ENCODE assay signal across 8 cellular contexts in genomic region chr12:131132118-131132892, GRCh38.
DNase-seq lines count a peak whose midpoint lies in the region; ATAC-seq, FAIRE-seq and TF ChIP-seq lines count a peak whose summit lies in the region.

No MANE protein-coding gene starts in this region.

- H3K4me1 ChIP-seq in adrenal gland (replicated peaks in 1 of 2) (peaks cover 0 to 6% of the 10 kb centered on the region in 2 donors), small intestine (ENCODE audit: control insufficient read depth in 2 of 2, insufficient read depth in 1 of 2, low read depth in 1 of 2, low read length in 1 of 2) (no peaks in the 10 kb centered on the region)

- H3K27ac ChIP-seq in adrenal gland (no peak overlapping the region), small intestine (ENCODE audit: low read depth in 1 of 2, low read length in 1 of 2) (no peak overlapping the region)

- intact Hi-C loops in adrenal gland (cut with DNase I): loop anchor here in 1 of 2 donors (10.0 kb wide), 1 partner anchor 218 kb away; no protein-coding TSS in a partner anchor

- H3K9me3 ChIP-seq in adrenal gland (replicated peaks in 1 of 3) (no peaks in the 10 kb centered on the region), small intestine (ENCODE audit: control insufficient read depth, low read depth) (no peaks in the 10 kb centered on the region)

- H3K4me3 ChIP-seq in adrenal gland (no peak overlapping the region), small intestine (ENCODE audit: low read depth in 1 of 2, low read length in 2 of 2) (no peak overlapping the region)

- FAIRE-seq in small intestine (lab: Jason Lieb, UNC): no peak

- TF ChIP-seq CTCF in adrenal gland (IDR thresholded peaks at IDR 0.05): peak; percentile 50 to 75 (median 66)

- TF ChIP-seq POLR2A in adrenal gland (IDR thresholded peaks at IDR 0.05): no peak

- ATAC-seq in HG03354 (IDR thresholded peaks at IDR 0.05; ENCODE audit: poor library complexity, severe bottlenecking, unreplicated experiment) (peak; percentile 78), SK-N-SH treated with all-trans-retinoic acid at 6 μM for 48 hours (no peak; the same call in 2 of the 3 replicates)

- DNase-seq in NK-92 treated with Interleukin-12 subunit alpha and Interleukin-12 subunit beta, amount 100 ng/mL, for 24 hours (lab: John Stamatoyannopoulos, UW): peak; percentile 18
- DNase-seq in NK-92 (lab: John Stamatoyannopoulos, UW; ENCODE audit: unreplicated experiment): no peak
- peak; percentile 33 to 83 (median 64) for DNase-seq in adrenal gland
- peak in 34 of 51 donors; percentile 12 to 75 (median 46) for DNase-seq in hypothalamus (lab: John Stamatoyannopoulos, UW)
- DNase-seq in small intestine: peak; percentile 32
- DNase-seq in putamen (ENCODE audit: low spot score): no peak

- 27 to 54% (median 31%) methylated on average over 10 to 29 of the region's 29 CpGs for WGBS in adrenal gland, 4 donors
- 27 to 32% (median 31%) methylated on average over 29 of the region's 29 CpGs for WGBS in small intestine, 3 donors

- H3K36me3 ChIP-seq in adrenal gland (replicated peaks in 1 of 2) (no peaks in the 10 kb centered on the region), small intestine (ENCODE audit: control insufficient read depth in 2 of 2, insufficient read depth in 2 of 2, low read length in 2 of 2) (no peaks in the 10 kb centered on the region)

- no peaks in the 10 kb centered on the region for H3K27me3 ChIP-seq in adrenal gland
- H3K27me3 ChIP-seq in small intestine (ENCODE audit: control insufficient read depth in 2 of 2, insufficient read depth in 2 of 2, low read length in 2 of 2): no peaks in the 10 kb centered on the region

TF ChIP-seq in SK-N-SH treated with all-trans-retinoic acid at 6 μM for 48 hours, 23 proteins besides CTCF, POLR2A, EP300 and RAD21:
- TF ChIP-seq ZNF70 (CRISPR knock-in tag; IDR thresholded peaks at IDR 0.05) (peak; percentile 76), ZNF8 (CRISPR knock-in tag; IDR thresholded peaks at IDR 0.05) (no peak)

Comparison
In these comparisons a context has a peak if more than half of its experiments do, and no peak if none do; other contexts are left out.
1. DNase-seq: peak in NK-92 treated with Interleukin-12 subunit alpha and Interleukin-12 subunit beta, amount 100 ng/mL, for 24 hours (single experiment), adrenal gland (7 of 7), hypothalamus (34 of 51) and small intestine (single experiment); none in NK-92 (single experiment) and putamen (single experiment).